ENCODE assay signal across 26 cellular contexts in genomic region chr10:48737866-48738265, GRCh38. TPM values are rescaled to one million over a fixed set of nuclear protein-coding genes. Genes with fewer than 3 reads are reported as not detected.
"Had no signal": no experiment of that assay in that cellular context is flagged by ENCODE, and none has a peak within 500 bp of the region (broad histone marks: within the 10 kb centered on the region; RNA-seq: fewer than 3 reads in every experiment).

No MANE protein-coding gene starts in this region.

- H3K9me3 Mint-ChIP-seq: central memory CD8-positive, alpha-beta T cell; dendritic cell treated with granulocyte-macrophage colony-stimulating factor and Interleukin-4, amounts not matched to agents 40 ng/mL and 50 ng/mL, for 4 days; natural killer cell; stimulated activated effector memory CD8-positive, alpha-beta T cell treated with anti-CD3 and anti-CD28 coated beads, Interleukin-12 subunit alpha, Interleukin-12 subunit beta, amount 100 ng/mL, for 72 hours; stimulated activated naive CD8-positive, alpha-beta T cell treated with anti-CD3 and anti-CD28 coated beads, Interleukin-15, Interleukin-2, amounts not matched to agents 100 ng/mL and 50 ng/mL, for 24 hours had no signal

- H3K4me3 Mint-ChIP-seq: central memory CD8-positive, alpha-beta T cell; dendritic cell treated with granulocyte-macrophage colony-stimulating factor and Interleukin-4, amounts not matched to agents 40 ng/mL and 50 ng/mL, for 4 days; natural killer cell; stimulated activated effector memory CD8-positive, alpha-beta T cell treated with anti-CD3 and anti-CD28 coated beads, Interleukin-12 subunit alpha, Interleukin-12 subunit beta, amount 100 ng/mL, for 72 hours; stimulated activated naive CD8-positive, alpha-beta T cell treated with anti-CD3 and anti-CD28 coated beads, Interleukin-15, Interleukin-2, amounts not matched to agents 100 ng/mL and 50 ng/mL, for 24 hours had no signal

- H3K4me1 ChIP-seq: colonic mucosa, gastrocnemius medialis, tibial nerve, upper lobe of left lung had no signal

- H3K9me3 ChIP-seq: colonic mucosa, gastrocnemius medialis, ovary, thoracic aorta, tibial nerve, upper lobe of left lung had no signal

- H3K4me3 ChIP-seq: colonic mucosa, gastrocnemius medialis, lung, ovary, smooth muscle cell, thoracic aorta, tibial nerve, upper lobe of left lung had no signal

- H3K4me1 Mint-ChIP-seq: central memory CD8-positive, alpha-beta T cell; natural killer cell; stimulated activated effector memory CD8-positive, alpha-beta T cell treated with anti-CD3 and anti-CD28 coated beads, Interleukin-12 subunit alpha, Interleukin-12 subunit beta, amount 100 ng/mL, for 72 hours had no signal

- H3K36me3 Mint-ChIP-seq: natural killer cell; stimulated activated effector memory CD8-positive, alpha-beta T cell treated with anti-CD3 and anti-CD28 coated beads, Interleukin-12 subunit alpha, Interleukin-12 subunit beta, amount 100 ng/mL, for 72 hours had no signal

- FAIRE-seq: endothelial cell of umbilical vein, kidney had no signal

- DNase-seq: colonic mucosa; effector memory CD4-positive, alpha-beta T cell; gastrocnemius medialis; kidney; mesendoderm; midbrain; natural killer cell; occipital lobe; ovary; stimulated activated CD4-positive, alpha-beta T cell treated with anti-CD3 and anti-CD28 coated beads, Interleukin-2, amount 100 ng/mL, for 24 hours; stimulated activated CD4-positive, alpha-beta T cell treated with anti-CD3 and anti-CD28 coated beads, Interleukin-4, amount 100 ng/mL, for 24 hours; upper lobe of left lung had no signal

- H3K27ac Mint-ChIP-seq: dendritic cell treated with granulocyte-macrophage colony-stimulating factor and Interleukin-4, amounts not matched to agents 40 ng/mL and 50 ng/mL, for 4 days; natural killer cell; stimulated activated effector memory CD8-positive, alpha-beta T cell treated with anti-CD3 and anti-CD28 coated beads, Interleukin-12 subunit alpha, Interleukin-12 subunit beta, amount 100 ng/mL, for 72 hours; stimulated activated naive CD8-positive, alpha-beta T cell treated with anti-CD3 and anti-CD28 coated beads, Interleukin-15, Interleukin-2, amounts not matched to agents 100 ng/mL and 50 ng/mL, for 24 hours had no signal

- H3K27me3 Mint-ChIP-seq: dendritic cell treated with granulocyte-macrophage colony-stimulating factor and Interleukin-4, amounts not matched to agents 40 ng/mL and 50 ng/mL, for 4 days; stimulated activated naive CD8-positive, alpha-beta T cell treated with anti-CD3 and anti-CD28 coated beads, Interleukin-15, Interleukin-2, amounts not matched to agents 100 ng/mL and 50 ng/mL, for 24 hours had no signal

- H3K27me3 ChIP-seq: gastrocnemius medialis, ovary, tibial nerve, upper lobe of left lung had no signal

- ATAC-seq: gastrocnemius medialis; left lobe of liver; natural killer cell; sciatic nerve; stimulated activated effector memory CD8-positive, alpha-beta T cell treated with anti-CD3 and anti-CD28 coated beads, Interleukin-12 subunit alpha, Interleukin-12 subunit beta, amount 100 ng/mL, for 72 hours had no signal

- H3K36me3 ChIP-seq: colonic mucosa, gastrocnemius medialis, ovary, thoracic aorta, tibial nerve, upper lobe of left lung had no signal

- H3K27ac ChIP-seq: colonic mucosa, gastrocnemius medialis, ovary, thoracic aorta, tibial nerve, upper lobe of left lung had no signal

- H3K4me2 ChIP-seq: smooth muscle cell had no signal

RNA-seq across cellular contexts. Expression of gene WDFY4, which starts 53.2 kb away (rescaled TPM):
- total RNA-seq: chondrocyte, fibroblast of villous mesenchyme, smooth muscle cell had no signal
- polyA plus RNA-seq: neural cell, smooth muscle cell had no signal
